Comparison of ENCODE assay signal across 23 cellular contexts in genomic region chr2:42456126-42456839, GRCh38. TPM values are rescaled to one million over a fixed set of nuclear protein-coding genes. Genes with fewer than 3 reads are reported as not detected.
A peak's percentile ranks its signal among the peaks of the same experiment; 100 is the strongest.
DNase-seq lines count a peak whose midpoint lies in the region; ATAC-seq and TF ChIP-seq lines count a peak whose summit lies in the region.
"Had no signal": no experiment of that assay in that cellular context is flagged by ENCODE, and none has a peak within 500 bp of the region (broad histone marks: within the 10 kb centered on the region; RNA-seq: fewer than 3 reads in every experiment).

No MANE protein-coding gene starts in this region.

- no peaks in the 10 kb centered on the region for H3K27me3 ChIP-seq in foreskin keratinocyte
- no peaks in the 10 kb centered on the region for H3K27me3 ChIP-seq in testis
- H3K27me3 ChIP-seq: SJCRH30 had no signal

- intact Hi-C loops in testis (cut with DNase I; ENCODE audit: low total_unique reads), result no loop called here

- H3K4me1 Mint-ChIP-seq in WTC11, result peaks cover 25% of the 10 kb centered on the region

- ATAC-seq in WTC11 (no peak), foreskin keratinocyte (peak; percentile 61), HG03439 (IDR thresholded peaks at IDR 0.05; ENCODE audit: unreplicated experiment) (no peak)
- ATAC-seq: Right ventricle myocardium inferior had no signal

- H3K9me3 Mint-ChIP-seq in WTC11, result peaks cover 5% of the 10 kb centered on the region

- no peaks in the 10 kb centered on the region for H3K4me1 ChIP-seq in foreskin keratinocyte
- no peaks in the 10 kb centered on the region for H3K4me1 ChIP-seq in testis
- H3K4me1 ChIP-seq: SJCRH30 had no signal

- TF ChIP-seq POLR2A in testis (IDR thresholded peaks at IDR 0.05), result no peak

- POLR2A ChIA-PET in WTC11 (lab: Charles Lee), result interaction anchor here (0.6 kb wide), 1 partner anchor 48 kb away, joined by 3 read pairs; no protein-coding TSS in a partner anchor

- H3K36me3 ChIP-seq in testis (ENCODE audit: low read depth, missing control alignments), result no peaks in the 10 kb centered on the region
- H3K36me3 ChIP-seq: SJCRH30 had no signal

- TF ChIP-seq CTCF in WTC11 (IDR thresholded peaks at IDR 0.05) (no peak), foreskin keratinocyte (conservative IDR thresholded peaks at IDR 0.05) (no peak), testis (IDR thresholded peaks at IDR 0.05) (no peak)

- H3K9me3 ChIP-seq in testis, result no peaks in the 10 kb centered on the region

- H3K4me3 ChIP-seq in testis, result no peak overlapping the region
- H3K4me3 ChIP-seq: PC-9, SJCRH30 had no signal

- H3K27ac ChIP-seq in foreskin keratinocyte (no peak overlapping the region), testis (no peak overlapping the region)
- H3K27ac ChIP-seq: PC-9, SJCRH30 had no signal

- H3K4me3 Mint-ChIP-seq in WTC11, result no peak overlapping the region

- peaks cover 8% of the 10 kb centered on the region for H3K36me3 Mint-ChIP-seq in WTC11

- H3K27ac Mint-ChIP-seq in WTC11, result peak overlapping the region; percentile 10

- no peaks in the 10 kb centered on the region for H3K27me3 Mint-ChIP-seq in WTC11 (ENCODE audit: low read depth)

- peak; percentile 21 for DNase-seq in NCI-H510A treated with DMSO at 0.1 percent for 48 hours (lab: John Stamatoyannopoulos, UW)
- no peak for DNase-seq in NCI-H510A (lab: John Stamatoyannopoulos, UW)
- no peak for DNase-seq in WTC11 (ENCODE audit: low spot score)
- DNase-seq in foreskin keratinocyte, result peak; percentile 24 to 71
- no peak for DNase-seq in stimulated activated CD4-positive, alpha-beta T cell treated with anti-CD3 and anti-CD28 coated beads, Interleukin-12 subunit alpha, Interleukin-12 subunit beta, amount 100 ng/mL, for 4 hours
- DNase-seq in activated CD4-positive, alpha-beta T cell treated with anti-CD3 and anti-CD28 coated beads, Interleukin-2, amount 50 U/mL, for 4 hours, result no peak
- no peak for DNase-seq in testis
- DNase-seq: 8988T, Calu3, DMS153, H7, KBM-7, NCI-H1048, NCI-H1417, NCI-H1694 treated with DMSO at 0.1 percent for 48 hours, NCI-H2081, NCI-H526, PC-9, SJCRH30 had no signal

- WGBS in testis, 2 donors, result 81 to 90% methylated on average over 3 of the region's 3 CpGs

- CTCF ChIA-PET in WTC11 (lab: Charles Lee), result interaction anchor here (0.7 to 1.8 kb wide), 14 partner anchors 9 to 353 kb away, joined by 3 to 7 read pairs (median 4); no protein-coding TSS in a partner anchor

TF ChIP-seq in WTC11, 78 proteins besides CTCF, POLR2A, EP300 and RAD21 (continues in another document):
- TF ChIP-seq TEAD1 (CRISPR knock-in tag; IDR thresholded peaks at IDR 0.05) (no peak), KAT7 (CRISPR knock-in tag; IDR thresholded peaks at IDR 0.05; ENCODE audit: borderline replicate concordance) (no peak), MXD4 (CRISPR knock-in tag; IDR thresholded peaks at IDR 0.05; ENCODE audit: borderline replicate concordance) (no peak), CREB1 (CRISPR knock-in tag; IDR thresholded peaks at IDR 0.05) (no peak), ZNF317 (CRISPR knock-in tag; IDR thresholded peaks at IDR 0.05; ENCODE audit: borderline replicate concordance, low read depth) (no peak), ZNF532 (CRISPR knock-in tag; IDR thresholded peaks at IDR 0.05; ENCODE audit: borderline replicate concordance) (no peak), JUN (CRISPR knock-in tag; IDR thresholded peaks at IDR 0.05) (no peak), GRHL2 (CRISPR knock-in tag; IDR thresholded peaks at IDR 0.05; ENCODE audit: insufficient replicate concordance, severe bottlenecking) (no peak), ATF1 (CRISPR knock-in tag; IDR thresholded peaks at IDR 0.05) (no peak), SP1 (CRISPR knock-in tag; conservative IDR thresholded peaks at IDR 0.05) (no peak), ZSCAN18 (CRISPR knock-in tag; IDR thresholded peaks at IDR 0.05) (no peak), NFYB (CRISPR knock-in tag; conservative IDR thresholded peaks at IDR 0.05; ENCODE audit: low read depth) (no peak), ZNF416 (CRISPR knock-in tag; IDR thresholded peaks at IDR 0.05) (no peak), SOX15 (CRISPR knock-in tag; IDR thresholded peaks at IDR 0.05) (no peak), ELF4 (CRISPR knock-in tag; IDR thresholded peaks at IDR 0.05; ENCODE audit: low read depth) (no peak)
- TF ChIP-seq, protein P1, sequence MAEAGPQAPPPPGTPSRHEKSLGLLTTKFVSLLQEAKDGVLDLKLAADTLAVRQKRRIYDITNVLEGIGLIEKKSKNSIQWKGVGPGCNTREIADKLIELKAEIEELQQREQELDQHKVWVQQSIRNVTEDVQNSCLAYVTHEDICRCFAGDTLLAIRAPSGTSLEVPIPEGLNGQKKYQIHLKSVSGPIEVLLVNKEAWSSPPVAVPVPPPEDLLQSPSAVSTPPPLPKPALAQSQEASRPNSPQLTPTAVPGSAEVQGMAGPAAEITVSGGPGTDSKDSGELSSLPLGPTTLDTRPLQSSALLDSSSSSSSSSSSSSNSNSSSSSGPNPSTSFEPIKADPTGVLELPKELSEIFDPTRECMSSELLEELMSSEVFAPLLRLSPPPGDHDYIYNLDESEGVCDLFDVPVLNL (CRISPR knock-in tag; IDR thresholded peaks at IDR 0.05; ENCODE audit: borderline replicate concordance, low read depth), result no peak
- TF ChIP-seq, protein P2, sequence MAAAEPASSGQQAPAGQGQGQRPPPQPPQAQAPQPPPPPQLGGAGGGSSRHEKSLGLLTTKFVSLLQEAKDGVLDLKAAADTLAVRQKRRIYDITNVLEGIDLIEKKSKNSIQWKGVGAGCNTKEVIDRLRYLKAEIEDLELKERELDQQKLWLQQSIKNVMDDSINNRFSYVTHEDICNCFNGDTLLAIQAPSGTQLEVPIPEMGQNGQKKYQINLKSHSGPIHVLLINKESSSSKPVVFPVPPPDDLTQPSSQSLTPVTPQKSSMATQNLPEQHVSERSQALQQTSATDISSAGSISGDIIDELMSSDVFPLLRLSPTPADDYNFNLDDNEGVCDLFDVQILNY (CRISPR knock-in tag; IDR thresholded peaks at IDR 0.05), result no peak
- TF ChIP-seq, protein P3, sequence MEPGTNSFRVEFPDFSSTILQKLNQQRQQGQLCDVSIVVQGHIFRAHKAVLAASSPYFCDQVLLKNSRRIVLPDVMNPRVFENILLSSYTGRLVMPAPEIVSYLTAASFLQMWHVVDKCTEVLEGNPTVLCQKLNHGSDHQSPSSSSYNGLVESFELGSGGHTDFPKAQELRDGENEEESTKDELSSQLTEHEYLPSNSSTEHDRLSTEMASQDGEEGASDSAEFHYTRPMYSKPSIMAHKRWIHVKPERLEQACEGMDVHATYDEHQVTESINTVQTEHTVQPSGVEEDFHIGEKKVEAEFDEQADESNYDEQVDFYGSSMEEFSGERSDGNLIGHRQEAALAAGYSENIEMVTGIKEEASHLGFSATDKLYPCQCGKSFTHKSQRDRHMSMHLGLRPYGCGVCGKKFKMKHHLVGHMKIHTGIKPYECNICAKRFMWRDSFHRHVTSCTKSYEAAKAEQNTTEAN (CRISPR knock-in tag; IDR thresholded peaks at IDR 0.05), result no peak

RNA-seq across cellular contexts. Expression of gene KCNG3, which starts 37.5 kb away (rescaled TPM):
- total RNA-seq in WTC11 (2021) (12.9 to 15.5 TPM (median 13.1 TPM) in 3 replicates), foreskin keratinocyte (not detected in 2 replicates), testis (10 to 100 TPM; 11.3 to 12.4 TPM)
- polyA plus RNA-seq in foreskin keratinocyte (not detected in 2 replicates), testis (ENCODE audit: insufficient read depth, low read depth, low replicate concordance) (1.2 TPM)
- total RNA-seq: LHCN-M2, Right ventricle myocardium inferior had no signal
- polyA plus RNA-seq: BJ had no signal

Comparison
In these comparisons a context has a peak if more than half of its experiments do, and no peak if none do; other contexts are left out.
1. DNase-seq: peak in NCI-H510A treated with DMSO at 0.1 percent for 48 hours (single experiment) and foreskin keratinocyte (2 of 2); none in NCI-H510A (single experiment), WTC11 (single experiment), stimulated activated CD4-positive, alpha-beta T cell treated with anti-CD3 and anti-CD28 coated beads, Interleukin-12 subunit alpha, Interleukin-12 subunit beta, amount 100 ng/mL, for 4 hours (single experiment), activated CD4-positive, alpha-beta T cell treated with anti-CD3 and anti-CD28 coated beads, Interleukin-2, amount 50 U/mL, for 4 hours (0 of 2) and testis (single experiment).
2. RNA of gene KCNG3, which starts 37.5 kb away (total RNA-seq): 12.9 to 15.5 TPM in WTC11 and 11.3 to 12.4 TPM in testis; not detected in foreskin keratinocyte; every median in the first group is over 10 times any median in the second.